In the genomic region with DNA sequence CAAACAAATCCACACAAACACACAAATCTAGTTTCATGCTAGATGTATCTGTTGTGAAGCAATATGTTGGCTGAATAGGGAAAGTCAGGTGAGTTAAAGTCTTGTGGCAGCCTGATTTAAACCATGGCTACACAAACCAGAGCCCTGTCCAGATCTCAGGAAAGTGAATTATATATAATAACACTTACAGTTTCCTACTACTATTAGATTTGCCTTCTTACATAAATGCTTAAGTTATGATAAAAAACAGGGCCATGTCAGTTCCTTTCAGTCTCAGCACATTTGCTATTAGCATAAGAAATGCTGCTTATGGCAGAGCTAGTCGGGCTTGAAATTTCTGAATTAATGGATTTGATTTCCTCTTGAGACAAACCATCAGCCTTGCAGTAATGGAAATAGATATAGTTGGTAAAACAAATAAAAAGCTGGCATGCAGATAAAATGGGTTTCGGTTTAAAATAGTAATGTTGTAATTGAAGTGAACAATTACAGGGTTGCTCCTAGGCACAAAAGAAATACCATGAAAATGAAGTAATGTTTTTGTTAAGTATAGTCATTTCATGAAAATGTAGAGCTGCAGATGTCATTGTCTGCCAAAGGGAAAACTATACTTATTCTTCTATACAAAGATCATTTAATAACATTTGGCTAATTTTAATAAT, we compare ENCODE assay signal across 9 cellular contexts.
DNase-seq lines count a peak whose midpoint lies in the region; ATAC-seq and TF ChIP-seq lines count a peak whose summit lies in the region.
"Had no signal": no experiment of that assay in that cellular context is flagged by ENCODE, and none has a peak within 500 bp of the region (broad histone marks: within the 10 kb centered on the region; RNA-seq: fewer than 3 reads in every experiment).

No MANE protein-coding gene starts in this region.

- TF ChIP-seq CTCF in AG10803 (conservative IDR thresholded peaks at IDR 0.05; ENCODE audit: low read length): no peak

- no peaks in the 10 kb centered on the region for H3K36me3 ChIP-seq in mucosa of stomach (ENCODE audit: control insufficient read depth, insufficient read depth, low read length)

- DNase-seq in AG10803 (ENCODE audit: low read depth) (peak; percentile 52), NCI-H1436 treated with DMSO at 0.1 percent for 48 hours (lab: John Stamatoyannopoulos, UW) (peak; percentile 84), cerebellar cortex (ENCODE audit: low spot score) (peak; percentile 53), NOMO-1 treated with dmso at 0.1 percent for 144 hours (lab: John Stamatoyannopoulos, UW; ENCODE audit: unreplicated experiment) (no peak), germinal center (ENCODE audit: low spot score) (no peak)
- DNase-seq: NCI-H526 had no signal

- H3K27me3 ChIP-seq in mucosa of stomach (ENCODE audit: control insufficient read depth, insufficient read depth, low read length): no peaks in the 10 kb centered on the region

- H3K4me3 ChIP-seq in AG10803 (ENCODE audit: low read length): no peak overlapping the region
- H3K4me3 ChIP-seq in mucosa of stomach (ENCODE audit: low read length): no peak overlapping the region

- H3K9ac ChIP-seq in mucosa of stomach (ENCODE audit: low read length): peak overlapping the region; percentile 0

- H3K9me3 ChIP-seq in mucosa of stomach (ENCODE audit: control insufficient read depth, low read length): no peaks in the 10 kb centered on the region

- ATAC-seq in GM21390 (IDR thresholded peaks at IDR 0.05; ENCODE audit: unreplicated experiment): no peak
- ATAC-seq in GM21381 (IDR thresholded peaks at IDR 0.05; ENCODE audit: unreplicated experiment): no peak

- H3K4me1 ChIP-seq in mucosa of stomach (ENCODE audit: control insufficient read depth, insufficient read depth, low read length): peaks cover 46% of the 10 kb centered on the region

Comparison
In these comparisons a context has a peak if more than half of its experiments do, and no peak if none do; other contexts are left out.
1. DNase-seq: peak in AG10803 (single experiment), NCI-H1436 treated with DMSO at 0.1 percent for 48 hours (single experiment) and cerebellar cortex (single experiment); none in NOMO-1 treated with dmso at 0.1 percent for 144 hours (single experiment) and germinal center (single experiment).